Comparison of ENCODE assay signal across 8 cellular contexts in genomic region chr7:127395104-127395503, GRCh38. TPM values are rescaled to one million over a fixed set of nuclear protein-coding genes. Genes with fewer than 3 reads are reported as not detected.
DNase-seq lines count a peak whose midpoint lies in the region; TF ChIP-seq lines count a peak whose summit lies in the region.
"Not testable (repeated sequence)": the region's sequence is repeated elsewhere in the genome, so short reads cannot be mapped to it uniquely, and the experiment has no call there.

No MANE protein-coding gene starts in this region.

- peaks cover 19% of the 10 kb centered on the region for H3K36me3 Mint-ChIP-seq in T-helper 1 cell treated with Interleukin-12 subunit alpha and Interleukin-12 subunit beta and Interleukin-4 antibody, amounts not matched to agents 30 μg/mL and 1 μg/mL, for 36 hours (ENCODE audit: low read depth)
- not testable (repeated sequence) for H3K36me3 Mint-ChIP-seq in activated CD4-positive, alpha-beta memory T cell treated with anti-CD3 and anti-CD28 coated beads for 36 hours

- POLR2A ChIA-PET in A673 (lab: Charles Lee; ENCODE audit: low non-redundant PET); HEK293 (lab: Yijun Ruan, JAX); activated CD4-positive, alpha-beta memory T cell treated with anti-CD3 and anti-CD28 coated beads for 36 hours (lab: Charles Lee): not testable (repeated sequence)

- peaks cover 15% of the 10 kb centered on the region for H3K4me1 ChIP-seq in A673 (ENCODE audit: insufficient read depth, low read length, poor library complexity, severe bottlenecking)
- H3K4me1 ChIP-seq in HEK293 (ENCODE audit: control insufficient read depth, insufficient read depth, low read length), result not testable (repeated sequence)

- H3K9me3 ChIP-seq in A673 (ENCODE audit: low read depth, low read length, poor library complexity, severe bottlenecking); HEK293 (ENCODE audit: control insufficient read depth, insufficient read depth, low read depth, low read length): not testable (repeated sequence)

- not testable (repeated sequence) for BruUV-seq in A673 (replicated peaks; lab: Mats Ljungman, UMichigan)

- DNase-seq in A673 (ENCODE audit: low spot score) (peak; percentile 56), erythroblast (lab: John Stamatoyannopoulos, UW) (peak; percentile 23 to 60)
- DNase-seq in activated CD4-positive, alpha-beta memory T cell treated with anti-CD3 and anti-CD28 coated beads for 36 hours, result peak; percentile 46
- peak; percentile 52 for DNase-seq in activated naive CD4-positive, alpha-beta T cell treated with Interleukin-2 at 50 U/mL for 16 hours
- peak; percentile 26 for DNase-seq in stimulated activated CD4-positive, alpha-beta T cell treated with anti-CD3 and anti-CD28 coated beads, Interleukin-15, amount 100 ng/mL, for 24 hours
- DNase-seq in stimulated activated naive CD4-positive, alpha-beta T cell treated with Interleukin-2 at 50 U/mL for 16 hours (lab: John Stamatoyannopoulos, UW), result peak; percentile 24

- H3K4me1 Mint-ChIP-seq in T-helper 1 cell treated with Interleukin-12 subunit alpha and Interleukin-12 subunit beta and Interleukin-4 antibody, amounts not matched to agents 30 μg/mL and 1 μg/mL, for 36 hours (ENCODE audit: low read depth), result peaks cover 34% of the 10 kb centered on the region
- peaks cover 36% of the 10 kb centered on the region for H3K4me1 Mint-ChIP-seq in activated CD4-positive, alpha-beta memory T cell treated with anti-CD3 and anti-CD28 coated beads for 36 hours (ENCODE audit: low read depth)

- H3K4me3 Mint-ChIP-seq in T-helper 1 cell treated with Interleukin-12 subunit alpha and Interleukin-12 subunit beta and Interleukin-4 antibody, amounts not matched to agents 30 μg/mL and 1 μg/mL, for 36 hours, result peak overlapping the region; percentile 31
- not testable (repeated sequence) for H3K4me3 Mint-ChIP-seq in activated CD4-positive, alpha-beta memory T cell treated with anti-CD3 and anti-CD28 coated beads for 36 hours

- H3K27ac Mint-ChIP-seq in T-helper 1 cell treated with Interleukin-12 subunit alpha and Interleukin-12 subunit beta and Interleukin-4 antibody, amounts not matched to agents 30 μg/mL and 1 μg/mL, for 36 hours; activated CD4-positive, alpha-beta memory T cell treated with anti-CD3 and anti-CD28 coated beads for 36 hours: not testable (repeated sequence)

- H3K27me3 Mint-ChIP-seq in T-helper 1 cell treated with Interleukin-12 subunit alpha and Interleukin-12 subunit beta and Interleukin-4 antibody, amounts not matched to agents 30 μg/mL and 1 μg/mL, for 36 hours (ENCODE audit: low read depth), result peaks cover 24% of the 10 kb centered on the region
- not testable (repeated sequence) for H3K27me3 Mint-ChIP-seq in activated CD4-positive, alpha-beta memory T cell treated with anti-CD3 and anti-CD28 coated beads for 36 hours

- intact Hi-C loops in A673 (cut with micrococcal nuclease; ENCODE audit: unreplicated experiment), result not testable (repeated sequence)
- intact Hi-C loops in activated CD4-positive, alpha-beta memory T cell treated with anti-CD3 and anti-CD28 coated beads for 36 hours (cut with micrococcal nuclease), result loop anchor here (10.0 kb wide), 1 partner anchor 460 kb away; no protein-coding TSS in a partner anchor

- CTCF ChIA-PET in A673 (lab: Charles Lee), result not testable (repeated sequence)
- CTCF ChIA-PET in HEK293 (lab: Yijun Ruan, JAX), result interaction anchor here (1.0 kb wide), 1 partner anchor 9 kb away, joined by 3 read pairs; no protein-coding TSS in a partner anchor
- CTCF ChIA-PET in activated CD4-positive, alpha-beta memory T cell treated with anti-CD3 and anti-CD28 coated beads for 36 hours (lab: Charles Lee), result interaction anchor here (1.0 to 3.4 kb wide), 2 partner anchors 47 to 52 kb away, joined by 3 to 12 read pairs; no protein-coding TSS in a partner anchor

- H3K27ac ChIP-seq in A673 (ENCODE audit: low read depth, low read length, poor library complexity, severe bottlenecking); HEK293 (ENCODE audit: extremely low read depth, low read depth, low read length): not testable (repeated sequence)

- not testable (repeated sequence) for TF ChIP-seq POLR2A in erythroblast (IDR thresholded peaks at IDR 0.05; ENCODE audit: low read length)

- not testable (repeated sequence) for H3K27me3 ChIP-seq in A673 (replicated peaks; ENCODE audit: insufficient read depth, low read depth, low read length, poor library complexity)

- TF ChIP-seq CTCF in A673 (conservative IDR thresholded peaks at IDR 0.05; ENCODE audit: low read depth, low read length); HEK293 (tag by site-specific recombination; IDR thresholded peaks at IDR 0.05): not testable (repeated sequence)

- not testable (repeated sequence) for H3K4me3 ChIP-seq in A673 (ENCODE audit: low read depth, low read length, poor library complexity, severe bottlenecking); HEK293 (ENCODE audit: low read depth, low read length)

- H3K36me3 ChIP-seq in A673 (ENCODE audit: insufficient read depth, low read length, poor library complexity, severe bottlenecking), result peaks cover 10% of the 10 kb centered on the region
- not testable (repeated sequence) for H3K36me3 ChIP-seq in HEK293 (ENCODE audit: control insufficient read depth in 2 of 2, insufficient read depth in 1 of 2, low read length in 2 of 2)

- not testable (repeated sequence) for H3K9me3 Mint-ChIP-seq in T-helper 1 cell treated with Interleukin-12 subunit alpha and Interleukin-12 subunit beta and Interleukin-4 antibody, amounts not matched to agents 30 μg/mL and 1 μg/mL, for 36 hours; activated CD4-positive, alpha-beta memory T cell treated with anti-CD3 and anti-CD28 coated beads for 36 hours

TF ChIP-seq in HEK293, 187 proteins besides CTCF, POLR2A, EP300 and RAD21:
- TF ChIP-seq WT1 (tag by site-specific recombination; IDR thresholded peaks at IDR 0.05) (peak; percentile 65), ZNF501 (tag by site-specific recombination; IDR thresholded peaks at IDR 0.05) (0 out of 2 replicates have a peak, but pooled peaks have one; percentile 30), SP2 (tag by site-specific recombination; IDR thresholded peaks at IDR 0.05) (peak; percentile 13; the same call in 1 of the 2 replicates), KLF1 (tag by site-specific recombination; IDR thresholded peaks at IDR 0.05) (peak; percentile 35; the same call in 1 of the 2 replicates), MZF1 (tag by site-specific recombination; IDR thresholded peaks at IDR 0.05; ENCODE audit: borderline replicate concordance) (peak; percentile 57; the same call in 1 of the 2 replicates), ZXDB (tag by site-specific recombination; IDR thresholded peaks at IDR 0.05) (0 out of 2 replicates have a peak, but pooled peaks have one; percentile 28), ZNF664 (tag by site-specific recombination; IDR thresholded peaks at IDR 0.05) (peak; percentile 94), ZNF580 (tag by site-specific recombination; IDR thresholded peaks at IDR 0.05) (peak; percentile 60; the same call in 1 of the 2 replicates), EGR2 (tag by site-specific recombination; IDR thresholded peaks at IDR 0.05; ENCODE audit: low read depth) (peak; percentile 97), GLIS1 (tag by site-specific recombination; IDR thresholded peaks at IDR 0.05) (peak; percentile 83), ZIC2 (tag by site-specific recombination; IDR thresholded peaks at IDR 0.05) (peak; percentile 86), ZFHX2 (tag by site-specific recombination; conservative IDR thresholded peaks at IDR 0.05) (peak; percentile 98), PRDM10 (tag by site-specific recombination; IDR thresholded peaks at IDR 0.05) (peak; percentile 14; the same call in 1 of the 2 replicates), SP7 (tag by site-specific recombination; IDR thresholded peaks at IDR 0.05) (peak; percentile 86)

RNA-seq across cellular contexts. Expression of gene ZNF800, which starts 2.6 kb away (rescaled TPM):
- 23.0 and 25.7 TPM in 2 replicates for total RNA-seq in A673 (2021)
- 10 to 100 TPM; 24.9 to 29.2 TPM for total RNA-seq in activated CD4-positive, alpha-beta memory T cell treated with anti-CD3 and anti-CD28 coated beads for 36 hours
